ENCODE assay signal across 1 cellular context in the genomic region with DNA sequence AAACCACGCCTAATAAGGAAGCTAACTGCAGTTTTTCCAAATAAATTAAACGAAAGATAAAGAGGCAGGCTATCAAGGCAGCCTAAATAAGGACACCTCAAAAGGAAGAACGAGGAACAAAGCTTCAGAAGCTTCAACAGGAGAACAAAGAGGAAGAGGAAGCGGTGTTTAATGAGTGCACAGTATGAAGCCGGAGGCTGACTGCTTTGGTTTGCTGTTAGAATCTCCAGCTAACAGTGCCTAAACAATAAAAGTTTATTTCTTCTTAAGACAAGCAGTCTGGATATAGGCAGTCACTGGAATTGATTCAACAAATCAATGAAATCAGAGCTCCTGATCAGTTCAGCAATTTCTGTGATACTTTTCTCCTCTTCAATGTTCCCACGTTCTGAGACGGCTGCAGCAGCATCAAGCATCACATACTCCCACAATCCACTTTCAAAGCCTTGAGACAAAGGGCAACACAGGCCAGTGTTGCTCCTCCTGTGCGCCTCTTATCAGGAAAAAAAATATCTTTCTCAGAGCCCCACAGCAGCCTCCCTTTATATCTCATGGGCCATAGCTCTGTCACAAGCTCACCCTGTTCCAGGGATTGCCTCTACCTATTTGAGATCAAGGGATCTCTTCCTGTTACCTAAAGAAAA.
TF ChIP-seq lines count a peak whose summit lies in the region.

No MANE protein-coding gene starts in this region.

TF ChIP-seq in H1, 55 proteins besides CTCF, POLR2A, EP300 and RAD21 (continued from another document):
- TF ChIP-seq SP2 (IDR thresholded peaks at IDR 0.05; ENCODE audit: low read length) (no peak), ASH2L (IDR thresholded peaks at IDR 0.05; ENCODE audit: low read length) (no peak), CHD7 (IDR thresholded peaks at IDR 0.05; ENCODE audit: insufficient replicate concordance, low read length) (no peak), HDAC2 (IDR thresholded peaks at IDR 0.05; ENCODE audit: borderline replicate concordance in 1 of 2, low read depth in 2 of 2, low read length in 2 of 2) (no peak)
- TF ChIP-seq, protein P1, sequence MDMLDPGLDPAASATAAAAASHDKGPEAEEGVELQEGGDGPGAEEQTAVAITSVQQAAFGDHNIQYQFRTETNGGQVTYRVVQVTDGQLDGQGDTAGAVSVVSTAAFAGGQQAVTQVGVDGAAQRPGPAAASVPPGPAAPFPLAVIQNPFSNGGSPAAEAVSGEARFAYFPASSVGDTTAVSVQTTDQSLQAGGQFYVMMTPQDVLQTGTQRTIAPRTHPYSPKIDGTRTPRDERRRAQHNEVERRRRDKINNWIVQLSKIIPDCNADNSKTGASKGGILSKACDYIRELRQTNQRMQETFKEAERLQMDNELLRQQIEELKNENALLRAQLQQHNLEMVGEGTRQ (IDR thresholded peaks at IDR 0.05; ENCODE audit: low read length), result no peak
